14 cellular contexts compared by ENCODE assay signal in the genomic region with DNA sequence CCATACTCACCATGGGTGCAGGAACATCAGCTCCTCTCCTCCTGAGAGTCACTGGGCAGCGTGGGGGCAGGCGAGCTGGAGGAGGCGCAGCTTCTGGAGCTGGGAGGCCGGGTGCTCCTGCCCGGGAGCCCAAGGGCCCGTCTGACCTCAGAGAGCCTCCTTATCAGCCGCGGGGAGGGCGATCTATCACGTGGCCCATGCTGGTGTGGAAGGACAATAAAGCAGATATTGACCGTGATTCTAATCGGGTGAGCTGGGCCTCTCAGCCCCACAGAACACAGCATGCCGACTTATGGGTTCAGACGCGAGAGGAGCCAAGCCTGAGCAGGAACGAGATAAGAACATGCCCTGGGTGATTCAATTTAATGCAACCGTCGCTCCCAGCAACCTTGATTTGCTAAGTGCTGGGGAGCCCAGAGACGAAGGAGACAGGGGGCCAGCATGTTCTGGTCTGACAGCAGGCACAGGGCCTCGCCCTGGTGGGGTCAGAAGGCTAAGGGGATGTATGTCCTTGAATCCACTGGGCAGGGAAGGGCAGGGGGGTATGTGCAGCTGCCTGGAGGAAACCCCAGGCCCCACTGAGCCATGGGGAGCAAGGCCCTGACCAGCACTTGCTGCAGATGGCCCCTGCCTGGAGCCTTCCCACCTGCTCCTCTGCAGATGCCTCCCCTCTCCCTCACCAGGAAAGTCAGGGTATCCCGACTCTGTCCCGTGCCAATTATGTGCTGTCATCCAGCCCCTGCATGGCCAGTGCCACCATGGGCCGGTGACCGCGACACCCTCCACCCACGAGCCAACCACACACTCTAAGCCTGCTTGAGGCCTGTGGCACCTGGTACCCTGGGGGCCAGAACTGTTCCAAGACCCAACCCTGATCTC.
DNase-seq lines count a peak whose midpoint lies in the region; ATAC-seq and TF ChIP-seq lines count a peak whose summit lies in the region.
"Had no signal": no experiment of that assay in that cellular context is flagged by ENCODE, and none has a peak within 500 bp of the region (broad histone marks: within the 10 kb centered on the region; RNA-seq: fewer than 3 reads in every experiment).

No MANE protein-coding gene starts in this region.

- ATAC-seq in SK-N-SH treated with all-trans-retinoic acid at 6 μM for 48 hours (peak; percentile 38; the same call in 1 of the 3 replicates), omental fat pad (ENCODE audit: low FRiP score) (no peak), GM23338 (no peak), HG02981 (IDR thresholded peaks at IDR 0.05; ENCODE audit: unreplicated experiment) (no peak)
- ATAC-seq: psoas muscle had no signal

- H3K4me1 ChIP-seq in BE2C (peaks cover 45% of the 10 kb centered on the region), GM23338 (ENCODE audit: insufficient read depth) (no peaks in the 10 kb centered on the region)
- H3K4me1 ChIP-seq: Caco-2, psoas muscle had no signal

- H3K27ac ChIP-seq in GM23338 (ENCODE audit: low read depth): no peak overlapping the region
- H3K27ac ChIP-seq: psoas muscle had no signal

- no peak overlapping the region for H3K4me3 Mint-ChIP-seq in GM23338
- no peak overlapping the region for H3K4me3 Mint-ChIP-seq in Calu3 (ENCODE audit: low read depth, unreplicated experiment)

- no peaks in the 10 kb centered on the region; the same call in 2 of the 3 replicates for H3K36me3 Mint-ChIP-seq in GM23338 (ENCODE audit: low read depth)
- no peaks in the 10 kb centered on the region for H3K36me3 Mint-ChIP-seq in Calu3 (ENCODE audit: insufficient read depth, unreplicated experiment)

- in situ Hi-C loops in ACHN (cut with HindIII; ENCODE audit: low pct_ligation_motif_present, low pct_unique_long_range_greater_than_20kb, low sequenced_read_pairs): no loop called here

- peaks cover 3% of the 10 kb centered on the region; the same call in 1 of the 3 replicates for H3K4me1 Mint-ChIP-seq in GM23338
- no peaks in the 10 kb centered on the region for H3K4me1 Mint-ChIP-seq in Calu3 (ENCODE audit: low read depth, unreplicated experiment)

- TF ChIP-seq CTCF in BE2C (IDR thresholded peaks at IDR 0.05; ENCODE audit: low read depth, low read length) (no peak), omental fat pad (IDR thresholded peaks at IDR 0.05) (no peak), GM23338 (conservative IDR thresholded peaks at IDR 0.05; ENCODE audit: low read depth in 2 of 2) (no peak), Calu3 (IDR thresholded peaks at IDR 0.05; ENCODE audit: unreplicated experiment) (no peak)

- DNase-seq in BE2C (peak; percentile 88), cardiac septum (ENCODE audit: low spot score) (peak; percentile 63), omental fat pad (ENCODE audit: low spot score) (peak; percentile 15), GM23338 (ENCODE audit: low spot score) (no peak), ACHN (no peak), Calu3 (no peak)
- DNase-seq: amniotic stem cell; NCI-H1694 treated with DMSO at 0.1 percent for 48 hours; NCI-H510A treated with DMSO at 0.1 percent for 48 hours; stimulated activated CD4-positive, alpha-beta T cell treated with anti-CD3 and anti-CD28 coated beads, Interleukin-15, amount 100 ng/mL, for 24 hours had no signal

- H3K4me2 ChIP-seq in GM23338: no peak overlapping the region

- H3K4me3 ChIP-seq in BE2C (ENCODE audit: low read depth, low read length): no peak overlapping the region
- no peak overlapping the region for H3K4me3 ChIP-seq in GM23338
- H3K4me3 ChIP-seq: psoas muscle had no signal

- H3K9me3 ChIP-seq in BE2C: no peaks in the 10 kb centered on the region
- H3K9me3 ChIP-seq: Caco-2, psoas muscle had no signal

- intact Hi-C loops in cardiac septum (cut with DNase I) (no loop called here), Calu3 (cut with micrococcal nuclease; ENCODE audit: unreplicated experiment) (no loop called here)

- no peaks in the 10 kb centered on the region for H3K27me3 ChIP-seq in BE2C
- no peaks in the 10 kb centered on the region for H3K27me3 ChIP-seq in GM23338 (ENCODE audit: insufficient read depth)

- H3K9me3 Mint-ChIP-seq in GM23338 (no peaks in the 10 kb centered on the region), Calu3 (ENCODE audit: low read depth, unreplicated experiment) (no peaks in the 10 kb centered on the region)

- peaks cover 13% of the 10 kb centered on the region for H3K27me3 Mint-ChIP-seq in GM23338 (ENCODE audit: insufficient read depth, low read depth, poor library complexity)
- peaks cover 55% of the 10 kb centered on the region for H3K27me3 Mint-ChIP-seq in Calu3 (ENCODE audit: unreplicated experiment)

- H4K20me1 ChIP-seq in GM23338 (replicated peaks; ENCODE audit: insufficient read depth): no peaks in the 10 kb centered on the region

- CTCF ChIA-PET in Calu3 (lab: Charles Lee): no interaction called here

- no TSS peak for BruUV-seq in Calu3 (replicated peaks; lab: Mats Ljungman, UMichigan)

- H2AFZ ChIP-seq in GM23338: no peak overlapping the region

- H3K27ac Mint-ChIP-seq in GM23338 (no peak overlapping the region), Calu3 (ENCODE audit: unreplicated experiment) (no peak overlapping the region)

- H3K79me2 ChIP-seq in GM23338 (replicated peaks; ENCODE audit: insufficient read depth): no peaks in the 10 kb centered on the region

- no peaks in the 10 kb centered on the region for H3K36me3 ChIP-seq in BE2C
- H3K36me3 ChIP-seq in GM23338 (ENCODE audit: insufficient read depth): no peaks in the 10 kb centered on the region

- no peaks in the 10 kb centered on the region for H3K9me2 ChIP-seq in GM23338 (ENCODE audit: insufficient read depth)

- no peaks in the 10 kb centered on the region for H3F3A ChIP-seq in GM23338 (replicated peaks; ENCODE audit: low read depth)

TF ChIP-seq in SK-N-SH treated with all-trans-retinoic acid at 6 μM for 48 hours, 23 proteins besides CTCF, POLR2A, EP300 and RAD21 (continues in another document):
- TF ChIP-seq RARB (CRISPR knock-in tag; IDR thresholded peaks at IDR 0.05) (no peak), ZNF565 (CRISPR knock-in tag; conservative IDR thresholded peaks at IDR 0.05; ENCODE audit: low read depth) (no peak), ZFP3 (CRISPR knock-in tag; IDR thresholded peaks at IDR 0.05) (no peak), ZC3H10 (CRISPR knock-in tag; IDR thresholded peaks at IDR 0.05) (no peak), ZFP30 (CRISPR knock-in tag; IDR thresholded peaks at IDR 0.05) (peak; percentile 13; the same call in 1 of the 2 replicates), TOX (CRISPR knock-in tag; IDR thresholded peaks at IDR 0.05; ENCODE audit: borderline replicate concordance) (no peak), BACH2 (CRISPR knock-in tag; IDR thresholded peaks at IDR 0.05; ENCODE audit: borderline replicate concordance) (no peak)

TF ChIP-seq in GM23338, 12 proteins besides CTCF, POLR2A, EP300 and RAD21:
- TF ChIP-seq ZNF114 (CRISPR knock-in tag; IDR thresholded peaks at IDR 0.05): no peak
- no peak for TF ChIP-seq CREB1 (CRISPR knock-in tag; IDR thresholded peaks at IDR 0.05; ENCODE audit: low read depth)

Comparison
In these comparisons a context has a peak if more than half of its experiments do, and no peak if none do; other contexts are left out.
1. DNase-seq: peak in BE2C (single experiment), cardiac septum (single experiment) and omental fat pad (single experiment); none in GM23338 (single experiment), ACHN (single experiment) and Calu3 (single experiment).